ENCODE assay signal across 8 cellular contexts in genomic region chr19:4327877-4328242, GRCh38. TPM values are rescaled to one million over a fixed set of nuclear protein-coding genes. Genes with fewer than 3 reads are reported as not detected.
DNase-seq lines count a peak whose midpoint lies in the region; TF ChIP-seq lines count a peak whose summit lies in the region.

No MANE protein-coding gene starts in this region.

- H3K4me3 Mint-ChIP-seq in H9 (peak overlapping the region; percentile 57 to 87), brain (peak overlapping the region; percentile 87 to 93 (median 89))

- H3K4me1 ChIP-seq in A673 (ENCODE audit: insufficient read depth, low read length, poor library complexity, severe bottlenecking) (peaks cover 11% of the 10 kb centered on the region), H9 (ENCODE audit: insufficient read depth, low read length) (peaks cover 2% of the 10 kb centered on the region; the same call in 1 of the 2 replicates), mucosa of stomach (ENCODE audit: control insufficient read depth, insufficient read depth, low read length) (no peaks in the 10 kb centered on the region)

- peaks cover 10 to 15% of the 10 kb centered on the region in 2 experiments for H3K4me1 Mint-ChIP-seq in H9
- H3K4me1 Mint-ChIP-seq in brain, result peaks cover 23% of the 10 kb centered on the region

- no peak for TF ChIP-seq CTCF in A673 (conservative IDR thresholded peaks at IDR 0.05; ENCODE audit: low read depth, low read length)
- TF ChIP-seq CTCF in H9 (conservative IDR thresholded peaks at IDR 0.05), result 0 out of 3 replicates have a peak, but pooled peaks have one; percentile 10
- no peak for TF ChIP-seq CTCF in brain (conservative IDR thresholded peaks at IDR 0.05)

- H3K23me2 ChIP-seq in H9 (ENCODE audit: insufficient read length, low read depth, low read length, poor library complexity, severe bottlenecking), result peaks cover 9% of the 10 kb centered on the region

- H3K4ac ChIP-seq in H9 (ENCODE audit: low read depth, low read length), result no peak overlapping the region

- no peak overlapping the region for H3T11ph ChIP-seq in H9 (ENCODE audit: low read length)

- no peaks in the 10 kb centered on the region for H3K79me2 ChIP-seq in H9 (ENCODE audit: insufficient read depth, low read length)

- DNase-seq in A673 (ENCODE audit: low spot score) (no peak), H9 (no peak), SIG-M5 (lab: John Stamatoyannopoulos, UW) (no peak), T-helper 9 cell (no peak)
- DNase-seq in central memory CD4-positive, alpha-beta T cell, result no peak
- no peak for DNase-seq in stimulated activated CD4-positive, alpha-beta T cell treated with anti-CD3 and anti-CD28 coated beads, Interleukin-2, amount 100 ng/mL, for 24 hours

- H3K4me2 ChIP-seq in H9 (ENCODE audit: insufficient read depth, insufficient read length, low read length), result peak overlapping the region; percentile 74

- H4K8ac ChIP-seq in H9 (replicated peaks; ENCODE audit: insufficient read length, low read depth, low read length), result no peak overlapping the region

- intact Hi-C loops in A673 (cut with micrococcal nuclease; ENCODE audit: unreplicated experiment), result no loop called here

- H3K27me3 ChIP-seq in A673 (replicated peaks; ENCODE audit: insufficient read depth, low read depth, low read length, poor library complexity), result no peaks in the 10 kb centered on the region
- no peaks in the 10 kb centered on the region for H3K27me3 ChIP-seq in H9 (ENCODE audit: insufficient read depth, low read length)
- no peaks in the 10 kb centered on the region for H3K27me3 ChIP-seq in mucosa of stomach (ENCODE audit: control insufficient read depth, insufficient read depth, low read length)

- no TSS peak for BruUV-seq in A673 (replicated peaks; lab: Mats Ljungman, UMichigan)

- H2BK120ac ChIP-seq in H9 (ENCODE audit: low read depth, low read length, poor library complexity, severe bottlenecking), result no peak overlapping the region

- no peak overlapping the region for H3K27ac ChIP-seq in A673 (ENCODE audit: low read depth, low read length, poor library complexity, severe bottlenecking)
- H3K27ac ChIP-seq in H9 (ENCODE audit: insufficient read length, low read depth, low read length), result no peak overlapping the region

- H3K27ac Mint-ChIP-seq in H9 (peak overlapping the region; percentile 71 to 98 (median 98); a peak in 6 of 7 replicates), brain (peak overlapping the region in 3 of 5 experiments; percentile 40 to 90 (median 68))

- H3K14ac ChIP-seq in H9 (ENCODE audit: insufficient read depth, low read length), result no peak overlapping the region

- no peak overlapping the region for H4K91ac ChIP-seq in H9 (ENCODE audit: insufficient read length, low read depth, low read length)

- H3K9me3 ChIP-seq in A673 (ENCODE audit: low read depth, low read length, poor library complexity, severe bottlenecking), result no peaks in the 10 kb centered on the region
- H3K9me3 ChIP-seq in H9 (ENCODE audit: control insufficient read depth, low read depth, low read length), result no peaks in the 10 kb centered on the region
- H3K9me3 ChIP-seq in mucosa of stomach (ENCODE audit: control insufficient read depth, low read length), result no peaks in the 10 kb centered on the region

- H3K36me3 Mint-ChIP-seq in H9 (ENCODE audit: insufficient read depth in 1 of 3, low read depth in 3 of 3) (peaks cover 2 to 19% (median 9%) of the 10 kb centered on the region in 3 experiments), brain (peaks cover 14% of the 10 kb centered on the region)

- H3K27me3 Mint-ChIP-seq in H9 (ENCODE audit: low read depth), result peaks cover 2% of the 10 kb centered on the region; the same call in 1 of the 2 replicates
- H3K27me3 Mint-ChIP-seq in brain, result peaks cover 15% of the 10 kb centered on the region

- POLR2A ChIA-PET in A673 (lab: Charles Lee; ENCODE audit: low non-redundant PET), result no interaction called here

- H3K18ac ChIP-seq in H9 (ENCODE audit: insufficient read length, low read depth, low read length), result no peak overlapping the region

- H4K20me1 ChIP-seq in H9 (ENCODE audit: control insufficient read depth, insufficient read depth, insufficient read length), result no peaks in the 10 kb centered on the region

- no peak overlapping the region for H2BK12ac ChIP-seq in H9 (ENCODE audit: insufficient read length, low read depth, low read length)

- H2AK5ac ChIP-seq in H9 (ENCODE audit: insufficient read length, low read length), result no peak overlapping the region

- H2BK5ac ChIP-seq in H9 (ENCODE audit: insufficient read length, low read length), result no peak overlapping the region

- H3K9ac ChIP-seq in H9 (ENCODE audit: extremely low read depth, insufficient read length, low read length), result no peak overlapping the region
- H3K9ac ChIP-seq in mucosa of stomach (ENCODE audit: low read length), result no peak overlapping the region

- H2BK20ac ChIP-seq in H9 (ENCODE audit: low read depth, low read length, poor library complexity, severe bottlenecking), result no peak overlapping the region

- H3K4me3 ChIP-seq in A673 (ENCODE audit: low read depth, low read length, poor library complexity, severe bottlenecking) (peak overlapping the region; percentile 44), mucosa of stomach (ENCODE audit: low read length) (peak overlapping the region; percentile 27)

- H3K36me3 ChIP-seq in A673 (ENCODE audit: insufficient read depth, low read length, poor library complexity, severe bottlenecking) (no peaks in the 10 kb centered on the region), mucosa of stomach (ENCODE audit: control insufficient read depth, insufficient read depth, low read length) (no peaks in the 10 kb centered on the region)

- H4K5ac ChIP-seq in H9 (ENCODE audit: insufficient read length, low read depth, low read length), result no peak overlapping the region

- CTCF ChIA-PET in A673 (lab: Charles Lee), result interaction anchor here (0.6 to 1.2 kb wide), 3 partner anchors 15 to 81 kb away, joined by 3 to 8 read pairs (median 5); partner anchors contain the start of genes MPND and YJU2

- no peaks in the 10 kb centered on the region for H3K79me1 ChIP-seq in H9 (ENCODE audit: insufficient read depth, low read depth, low read length, poor library complexity, severe bottlenecking)

- H2BK15ac ChIP-seq in H9 (ENCODE audit: low read depth, low read length), result no peak overlapping the region

- no CpG with 5 or more reads among the region's 13 CpGs for WGBS in H9 (ENCODE audit: extremely low coverage, insufficient read length, low lambda C conversion rate)

- H3K9me3 Mint-ChIP-seq in H9 (no peaks in the 10 kb centered on the region), brain (peaks cover 0 to 2% (median 0%) of the 10 kb centered on the region in 5 experiments)

- no peak overlapping the region for H2AFZ ChIP-seq in H9 (ENCODE audit: low read length)

- no peak overlapping the region for H3K23ac ChIP-seq in H9 (ENCODE audit: insufficient read length, low read depth, low read length)

- no peak overlapping the region for H3K56ac ChIP-seq in H9 (ENCODE audit: insufficient read length, low read depth, low read length)

RNA-seq across cellular contexts. Expression of gene STAP2, which starts 10.8 kb away (rescaled TPM):
- total RNA-seq in A673 (2021) (2.0 and 3.0 TPM in 2 replicates), H9 (2021) (19.0 and 20.2 TPM in 2 replicates)
- 25.7 TPM for polyA plus RNA-seq in brain (ENCODE audit: insufficient read depth, low read depth, low replicate concordance)

RNA-seq across cellular contexts. Expression of gene MPND, which starts 15.5 kb away (rescaled TPM):
- total RNA-seq in A673 (2021) (22.6 and 26.3 TPM in 2 replicates), H9 (2021) (37.0 and 38.2 TPM in 2 replicates)
- polyA plus RNA-seq in brain (ENCODE audit: insufficient read depth, low read depth, low replicate concordance), result 73.2 TPM

RNA-seq across cellular contexts. Expression of gene FSD1, which starts 23.5 kb away (rescaled TPM):
- total RNA-seq in A673 (2021) (10.4 and 14.4 TPM in 2 replicates), H9 (2021) (53.6 and 53.9 TPM in 2 replicates)
- polyA plus RNA-seq in brain (ENCODE audit: insufficient read depth, low read depth, low replicate concordance), result 106 TPM

RNA-seq across cellular contexts. Expression of gene TMIGD2, which starts 25.7 kb away (rescaled TPM):
- not detected in 2 replicates for total RNA-seq in A673 (2021)
- total RNA-seq in H9 (2021), result 0.26 TPM in 1 of 2 replicates, not detected in the other
- polyA plus RNA-seq in brain (ENCODE audit: insufficient read depth, low read depth, low replicate concordance), result 2.9 TPM

RNA-seq across cellular contexts. Expression of gene SHD, which starts 48.8 kb away (rescaled TPM):
- not detected in 2 replicates for total RNA-seq in A673 (2021)
- 2.7 and 4.4 TPM in 2 replicates for total RNA-seq in H9 (2021)
- 207 TPM for polyA plus RNA-seq in brain (ENCODE audit: insufficient read depth, low read depth, low replicate concordance)
